In the genomic region with DNA sequence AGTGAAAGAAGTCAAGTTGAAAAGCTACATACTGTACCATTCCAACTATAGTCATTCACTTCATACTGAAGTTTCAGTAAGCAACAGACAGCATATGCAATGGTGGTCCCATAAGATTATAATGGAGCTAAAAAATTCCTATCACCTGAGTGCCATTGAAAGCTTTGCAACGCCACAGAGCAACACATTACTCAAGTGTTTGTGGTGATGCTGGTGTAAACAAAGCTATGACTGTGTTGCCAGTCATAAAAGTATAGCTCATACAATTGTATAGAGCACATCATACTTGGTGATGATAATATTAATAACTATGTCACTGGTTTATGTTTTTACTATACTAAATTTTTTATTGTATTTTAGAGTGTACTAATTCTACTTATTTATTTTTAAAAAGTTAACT, we compare ENCODE assay signal across 20 cellular contexts.
DNase-seq lines count a peak whose midpoint lies in the region; ATAC-seq, FAIRE-seq and TF ChIP-seq lines count a peak whose summit lies in the region.
"Had no signal": no experiment of that assay in that cellular context is flagged by ENCODE, and none has a peak within 500 bp of the region (broad histone marks: within the 10 kb centered on the region; RNA-seq: fewer than 3 reads in every experiment).

No MANE protein-coding gene starts in this region.

- no peaks in the 10 kb centered on the region for H3K27me3 Mint-ChIP-seq in MCF 10A (ENCODE audit: insufficient read depth, unreplicated experiment)
- H3K27me3 Mint-ChIP-seq: B cell had no signal

- no peaks in the 10 kb centered on the region for H3K4me1 ChIP-seq in mammary epithelial cell (ENCODE audit: insufficient read depth, low read length)

- in situ Hi-C loops in mammary epithelial cell (cut with MboI; ENCODE audit: low sequenced_read_pairs in 2 of 2) = no loop called here

- H2AFZ ChIP-seq in mammary epithelial cell (ENCODE audit: low read depth, low read length) = no peak overlapping the region

- intact Hi-C loops in MCF 10A (cut with micrococcal nuclease) (no loop called here), mammary epithelial cell (cut with micrococcal nuclease) (no loop called here)

- H3K36me3 ChIP-seq in mammary epithelial cell (ENCODE audit: insufficient read depth, low read length) = no peaks in the 10 kb centered on the region
- H3K36me3 ChIP-seq in bronchial epithelial cell (ENCODE audit: control insufficient read depth, insufficient read depth, low read length) = no peaks in the 10 kb centered on the region
- H3K36me3 ChIP-seq: BLaER1 treated with 17β-estradiol and CSF1 and Interleukin-3, amounts not matched to agents 10 nM and 100 nM had no signal

- no peaks in the 10 kb centered on the region for H3K4me1 Mint-ChIP-seq in MCF 10A (ENCODE audit: insufficient read depth, unreplicated experiment)
- H3K4me1 Mint-ChIP-seq: B cell, IgD-negative memory B cell had no signal

- H3K9me3 Mint-ChIP-seq in MCF 10A (ENCODE audit: unreplicated experiment) = no peaks in the 10 kb centered on the region
- H3K9me3 Mint-ChIP-seq: CD8-positive, alpha-beta T cell; HFFc6 had no signal

- H3K79me2 ChIP-seq in mammary epithelial cell (ENCODE audit: insufficient read depth, low read length) = no peaks in the 10 kb centered on the region

- H3K4me3 ChIP-seq in mammary epithelial cell (replicated peaks in 1 of 3; ENCODE audit: insufficient read depth in 1 of 3, low read depth in 2 of 3, low read length in 3 of 3) = no peak overlapping the region
- no peak overlapping the region for H3K4me3 ChIP-seq in bronchial epithelial cell (ENCODE audit: low read depth, low read length)
- H3K4me3 ChIP-seq: BLaER1 treated with 17β-estradiol and CSF1 and Interleukin-3, amounts not matched to agents 10 nM and 100 nM; GM12878 had no signal

- no peak overlapping the region for H3K27ac ChIP-seq in mammary epithelial cell (ENCODE audit: insufficient read depth, low read depth, low read length)
- H3K27ac ChIP-seq: BLaER1 treated with 17β-estradiol and CSF1 and Interleukin-3, amounts not matched to agents 10 nM and 100 nM had no signal

- 8% methylated on average over 1 of the region's 1 CpG for WGBS in mammary epithelial cell (ENCODE audit: low coverage, missing lambda C conversion rate)

- FAIRE-seq in bronchial epithelial cell (lab: Jason Lieb, UNC) (no peak), frontal cortex (lab: Jason Lieb, UNC) (peak; percentile 28)
- FAIRE-seq: D721Med, GM12878, HepG2 had no signal

- no peak overlapping the region for H3K9ac ChIP-seq in mammary epithelial cell (ENCODE audit: insufficient read depth, low read length)
- H3K9ac ChIP-seq: BLaER1 treated with 17β-estradiol and CSF1 and Interleukin-3, amounts not matched to agents 10 nM and 100 nM had no signal

- BruUV-seq in MCF 10A (replicated peaks; lab: Mats Ljungman, UMichigan) (no TSS peak), mammary epithelial cell (replicated peaks; lab: Mats Ljungman, UMichigan) (no TSS peak)

- no peaks in the 10 kb centered on the region for H3K9me3 ChIP-seq in mammary epithelial cell (replicated peaks; ENCODE audit: insufficient read depth, low read length)
- H3K9me3 ChIP-seq: BLaER1 treated with 17β-estradiol and CSF1 and Interleukin-3, amounts not matched to agents 10 nM and 100 nM had no signal

- H4K20me1 ChIP-seq in mammary epithelial cell (ENCODE audit: insufficient read depth, low read length) = no peaks in the 10 kb centered on the region
- H4K20me1 ChIP-seq: BLaER1 treated with 17β-estradiol and CSF1 and Interleukin-3, amounts not matched to agents 10 nM and 100 nM had no signal

- dilution Hi-C loops in mammary epithelial cell (cut with HindIII; ENCODE audit: low sequenced_read_pairs) = no loop called here

- CTCF ChIA-PET in MCF 10A (lab: Yijun Ruan, JAX) (interaction anchor here (0.6 to 1.4 kb wide), 3 partner anchors 38 to 462 kb away, joined by 3 read pairs; no protein-coding TSS in a partner anchor), mammary epithelial cell (lab: Charles Lee; ENCODE audit: low non-redundant PET) (no interaction called here)

- no peaks in the 10 kb centered on the region for H3K36me3 Mint-ChIP-seq in MCF 10A (ENCODE audit: insufficient read depth, unreplicated experiment)
- H3K36me3 Mint-ChIP-seq: CD8-positive, alpha-beta T cell; IgD-negative memory B cell had no signal

- H3K4me3 Mint-ChIP-seq in MCF 10A (ENCODE audit: unreplicated experiment) = no peak overlapping the region
- H3K4me3 Mint-ChIP-seq: B cell; CD8-positive, alpha-beta T cell; HFFc6; IgD-negative memory B cell had no signal

- peak; percentile 7 for DNase-seq in MCF 10A (ENCODE audit: unreplicated experiment)
- no peak for DNase-seq in mammary epithelial cell
- DNase-seq in bronchial epithelial cell (ENCODE audit: low read depth) = peak; percentile 15
- no peak for DNase-seq in frontal cortex (ENCODE audit: low spot score in 2 of 2)
- no peak for DNase-seq in mesenteric fat pad (ENCODE audit: low spot score)
- DNase-seq in AG08395 (ENCODE audit: low spot score) = no peak
- DNase-seq: 8988T; CD8-positive, alpha-beta T cell; DMS79 treated with DMSO at 0.1 percent for 48 hours; GOT3; H7; HFFc6 had no signal

- no peak for TF ChIP-seq CTCF in MCF 10A (IDR thresholded peaks at IDR 0.05; ENCODE audit: unreplicated experiment)
- no peak for TF ChIP-seq CTCF in mammary epithelial cell (conservative IDR thresholded peaks at IDR 0.05 in 1 of 2, IDR thresholded peaks at IDR 0.05 in 1 of 2; ENCODE audit: extremely low read depth in 1 of 2, insufficient read depth in 1 of 2, low read depth in 1 of 2, low read length in 2 of 2)
- TF ChIP-seq CTCF in bronchial epithelial cell (IDR thresholded peaks at IDR 0.05; ENCODE audit: insufficient read depth, low read length, severe bottlenecking) = no peak

- H3K27me3 ChIP-seq in mammary epithelial cell (ENCODE audit: insufficient read depth, low read length) (peaks cover 3% of the 10 kb centered on the region), bronchial epithelial cell (ENCODE audit: control insufficient read depth, insufficient read depth, low read length) (no peaks in the 10 kb centered on the region)
- H3K27me3 ChIP-seq: BLaER1 treated with 17β-estradiol and CSF1 and Interleukin-3, amounts not matched to agents 10 nM and 100 nM had no signal

- ATAC-seq in HG03571 (IDR thresholded peaks at IDR 0.05; ENCODE audit: unreplicated experiment) = no peak
- ATAC-seq: CD8-positive, alpha-beta T cell; GM12878; HCT116; HepG2 had no signal

- no peak overlapping the region for H3K4me2 ChIP-seq in mammary epithelial cell (ENCODE audit: insufficient read depth, low read depth, low read length)
- H3K4me2 ChIP-seq: BLaER1 treated with 17β-estradiol and CSF1 and Interleukin-3, amounts not matched to agents 10 nM and 100 nM had no signal

- POLR2A ChIA-PET in MCF 10A (lab: Yijun Ruan, JAX) = no interaction called here

- H3K27ac Mint-ChIP-seq in MCF 10A (ENCODE audit: low read depth, unreplicated experiment) = no peak overlapping the region
- H3K27ac Mint-ChIP-seq: B cell; CD8-positive, alpha-beta T cell; HFFc6 had no signal

Comparison
In these comparisons a context has a peak if more than half of its experiments do, and no peak if none do; other contexts are left out.
1. DNase-seq: peak in MCF 10A (single experiment) and bronchial epithelial cell (single experiment); none in mammary epithelial cell (single experiment), frontal cortex (0 of 2), mesenteric fat pad (single experiment) and AG08395 (single experiment).